Comparison of ENCODE assay signal across 19 cellular contexts in the genomic region with DNA sequence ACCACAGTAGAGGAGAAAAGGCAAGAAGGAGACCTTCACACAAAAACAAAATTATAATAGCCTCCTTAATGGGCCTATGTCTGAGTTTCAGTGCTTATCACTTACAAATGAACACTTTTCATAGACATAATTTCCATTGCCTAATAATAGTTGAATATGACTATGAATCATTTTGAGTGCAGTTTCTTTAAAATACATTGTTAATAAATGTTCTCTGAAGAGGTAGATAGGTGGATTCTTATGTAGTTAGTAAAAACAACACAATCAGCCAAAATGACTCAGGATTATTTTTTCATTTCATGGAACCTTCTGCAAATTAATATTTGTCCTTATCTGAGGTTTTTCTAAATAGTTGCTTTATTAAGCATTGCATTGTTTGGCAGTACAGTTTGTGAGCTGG.
"Had no signal": no experiment of that assay in that cellular context is flagged by ENCODE, and none has a peak within 500 bp of the region (broad histone marks: within the 10 kb centered on the region; RNA-seq: fewer than 3 reads in every experiment).

No MANE protein-coding gene starts in this region.

- H3K9me3 ChIP-seq: esophagus muscularis mucosa, gastroesophageal sphincter, thyroid gland had no signal

- H3K27me3 ChIP-seq: esophagus muscularis mucosa, gastroesophageal sphincter, thyroid gland had no signal

- H3K36me3 Mint-ChIP-seq: naive B cell; stimulated activated effector memory CD8-positive, alpha-beta T cell treated with anti-CD3 and anti-CD28 coated beads, Interleukin-12 subunit alpha, Interleukin-12 subunit beta, amount 100 ng/mL, for 72 hours; T-cell had no signal

- FAIRE-seq: urothelium cell line had no signal

- DNase-seq: activated CD4-positive, alpha-beta T cell treated with anti-CD3 and anti-CD28 coated beads for 4 hours; activated CD8-positive, alpha-beta memory T cell treated with anti-CD3 and anti-CD28 coated beads, Interleukin-2, amount 50 U/mL, for 4 hours; activated CD8-positive, alpha-beta T cell treated with anti-CD3 and anti-CD28 coated beads for 36 hours; activated naive CD4-positive, alpha-beta T cell treated with Interleukin-2 at 50 U/mL for 16 hours; activated naive CD8-positive, alpha-beta T cell treated with anti-CD3 and anti-CD28 coated beads, Interleukin-2, amount 50 U/mL, for 24 hours; kidney glomerular epithelial cell; naive B cell; posterior cingulate gyrus; right cardiac atrium; T-cell; T1000; thyroid gland; WERI-Rb-1 had no signal

- H3K4me1 Mint-ChIP-seq: activated naive CD8-positive, alpha-beta T cell treated with anti-CD3 and anti-CD28 coated beads, Interleukin-2, amount 50 U/mL, for 24 hours; naive B cell; stimulated activated effector memory CD8-positive, alpha-beta T cell treated with anti-CD3 and anti-CD28 coated beads, Interleukin-12 subunit alpha, Interleukin-12 subunit beta, amount 100 ng/mL, for 72 hours; T-cell had no signal

- H3K9me3 Mint-ChIP-seq: activated CD8-positive, alpha-beta T cell treated with anti-CD3 and anti-CD28 coated beads for 36 hours; activated naive CD8-positive, alpha-beta T cell treated with anti-CD3 and anti-CD28 coated beads, Interleukin-2, amount 50 U/mL, for 24 hours; activated T-helper 1 cell treated with anti-CD3 and anti-CD28 coated beads, Interleukin-12 subunit alpha, Interleukin-12 subunit beta, Interleukin-2, Interleukin-4 antibody, amounts not matched to agents 30 ng/mL and 10 ng/mL and 1 ng/mL, durations not matched to agents 14 hours and 24 hours and 36 hours; dendritic cell treated with granulocyte-macrophage colony-stimulating factor and Interleukin-4, amounts not matched to agents 40 ng/mL and 50 ng/mL, for 4 days; naive B cell; stimulated activated effector memory CD8-positive, alpha-beta T cell treated with anti-CD3 and anti-CD28 coated beads, Interleukin-12 subunit alpha, Interleukin-12 subunit beta, amount 100 ng/mL, for 72 hours; T-cell had no signal

- H3K27me3 Mint-ChIP-seq: dendritic cell treated with granulocyte-macrophage colony-stimulating factor and Interleukin-4, amounts not matched to agents 40 ng/mL and 50 ng/mL, for 4 days; T-cell had no signal

- H3K27ac Mint-ChIP-seq: activated CD8-positive, alpha-beta T cell treated with anti-CD3 and anti-CD28 coated beads for 36 hours; activated naive CD8-positive, alpha-beta T cell treated with anti-CD3 and anti-CD28 coated beads, Interleukin-2, amount 50 U/mL, for 24 hours; activated T-helper 1 cell treated with anti-CD3 and anti-CD28 coated beads, Interleukin-12 subunit alpha, Interleukin-12 subunit beta, Interleukin-2, Interleukin-4 antibody, amounts not matched to agents 30 ng/mL and 10 ng/mL and 1 ng/mL, durations not matched to agents 14 hours and 24 hours and 36 hours; dendritic cell treated with granulocyte-macrophage colony-stimulating factor and Interleukin-4, amounts not matched to agents 40 ng/mL and 50 ng/mL, for 4 days; naive B cell; stimulated activated effector memory CD8-positive, alpha-beta T cell treated with anti-CD3 and anti-CD28 coated beads, Interleukin-12 subunit alpha, Interleukin-12 subunit beta, amount 100 ng/mL, for 72 hours; T-cell had no signal

- ATAC-seq: activated CD8-positive, alpha-beta T cell treated with anti-CD3 and anti-CD28 coated beads for 36 hours; activated naive CD8-positive, alpha-beta T cell treated with anti-CD3 and anti-CD28 coated beads, Interleukin-2, amount 50 U/mL, for 24 hours; gastroesophageal sphincter; right cardiac atrium; stimulated activated effector memory CD8-positive, alpha-beta T cell treated with anti-CD3 and anti-CD28 coated beads, Interleukin-12 subunit alpha, Interleukin-12 subunit beta, amount 100 ng/mL, for 72 hours; T-cell had no signal

- H3K4me3 ChIP-seq: esophagus muscularis mucosa, gastroesophageal sphincter, thyroid gland had no signal

- H3K4me1 ChIP-seq: thyroid gland had no signal

- H3K27ac ChIP-seq: esophagus muscularis mucosa, gastroesophageal sphincter, thyroid gland, WERI-Rb-1 had no signal

- H3K4me3 Mint-ChIP-seq: activated CD8-positive, alpha-beta T cell treated with anti-CD3 and anti-CD28 coated beads for 36 hours; activated naive CD8-positive, alpha-beta T cell treated with anti-CD3 and anti-CD28 coated beads, Interleukin-2, amount 50 U/mL, for 24 hours; activated T-helper 1 cell treated with anti-CD3 and anti-CD28 coated beads, Interleukin-12 subunit alpha, Interleukin-12 subunit beta, Interleukin-2, Interleukin-4 antibody, amounts not matched to agents 30 ng/mL and 10 ng/mL and 1 ng/mL, durations not matched to agents 14 hours and 24 hours and 36 hours; dendritic cell treated with granulocyte-macrophage colony-stimulating factor and Interleukin-4, amounts not matched to agents 40 ng/mL and 50 ng/mL, for 4 days; naive B cell; stimulated activated effector memory CD8-positive, alpha-beta T cell treated with anti-CD3 and anti-CD28 coated beads, Interleukin-12 subunit alpha, Interleukin-12 subunit beta, amount 100 ng/mL, for 72 hours; T-cell had no signal

- H3K36me3 ChIP-seq: thyroid gland had no signal
